Comparison of ENCODE assay signal across 2 cellular contexts in genomic region chr12:93922583-93923006, GRCh38.
TF ChIP-seq lines count a peak whose summit lies in the region.

No MANE protein-coding gene starts in this region.

TF ChIP-seq in A549, 52 proteins besides CTCF, POLR2A, EP300 and RAD21:
- TF ChIP-seq GATA3 (IDR thresholded peaks at IDR 0.05; ENCODE audit: borderline replicate concordance) (peak; percentile 86; the same call in 1 of the 2 replicates), NFE2L2 (conservative IDR thresholded peaks at IDR 0.05; ENCODE audit: low read length) (no peak), JUNB (IDR thresholded peaks at IDR 0.05) (peak; percentile 77), HEYL (CRISPR knock-in tag; IDR thresholded peaks at IDR 0.05) (no peak), CEBPB (IDR thresholded peaks at IDR 0.05) (0 out of 4 replicates have a peak, but pooled peaks of 1 of the 2 experiments have one; percentile 11), RARB (CRISPR knock-in tag; IDR thresholded peaks at IDR 0.05) (no peak), CHD2 (IDR thresholded peaks at IDR 0.05; ENCODE audit: low read length, partially characterized antibody) (no peak), FOSB (CRISPR knock-in tag; IDR thresholded peaks at IDR 0.05) (no peak), ZFP36 (IDR thresholded peaks at IDR 0.05; ENCODE audit: borderline replicate concordance, partially characterized antibody) (no peak), RFX5 (IDR thresholded peaks at IDR 0.05) (no peak), SMC3 (IDR thresholded peaks at IDR 0.05) (peak; percentile 23; the same call in 2 of the 3 replicates), BCL3 (IDR thresholded peaks at IDR 0.05) (no peak), MYC (IDR thresholded peaks at IDR 0.05; ENCODE audit: borderline replicate concordance, low read length) (no peak), CBX2 (IDR thresholded peaks at IDR 0.05; ENCODE audit: borderline replicate concordance, low read depth) (no peak), FOSL2 (IDR thresholded peaks at IDR 0.05) (0 out of 2 replicates have a peak, but pooled peaks have one; percentile 34), FOSL2 (CRISPR knock-in tag; IDR thresholded peaks at IDR 0.05) (peak; percentile 68)
- TF ChIP-seq, protein P1, sequence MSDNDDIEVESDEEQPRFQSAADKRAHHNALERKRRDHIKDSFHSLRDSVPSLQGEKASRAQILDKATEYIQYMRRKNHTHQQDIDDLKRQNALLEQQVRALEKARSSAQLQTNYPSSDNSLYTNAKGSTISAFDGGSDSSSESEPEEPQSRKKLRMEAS (IDR thresholded peaks at IDR 0.05), result peak; percentile 59; the same call in 1 of the 2 replicates
- TF ChIP-seq, protein P2, sequence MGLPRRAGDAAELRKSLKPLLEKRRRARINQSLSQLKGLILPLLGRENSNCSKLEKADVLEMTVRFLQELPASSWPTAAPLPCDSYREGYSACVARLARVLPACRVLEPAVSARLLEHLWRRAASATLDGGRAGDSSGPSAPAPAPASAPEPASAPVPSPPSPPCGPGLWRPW (IDR thresholded peaks at IDR 0.05), result no peak
TF ChIP-seq in A549: peak in this region for 6.

TF ChIP-seq in IMR-90, 13 proteins besides CTCF, POLR2A, EP300 and RAD21:
- no peak for TF ChIP-seq NFE2L2 (IDR thresholded peaks at IDR 0.05; ENCODE audit: low read depth, low read length)
